8 cellular contexts compared by ENCODE assay signal in the genomic region with DNA sequence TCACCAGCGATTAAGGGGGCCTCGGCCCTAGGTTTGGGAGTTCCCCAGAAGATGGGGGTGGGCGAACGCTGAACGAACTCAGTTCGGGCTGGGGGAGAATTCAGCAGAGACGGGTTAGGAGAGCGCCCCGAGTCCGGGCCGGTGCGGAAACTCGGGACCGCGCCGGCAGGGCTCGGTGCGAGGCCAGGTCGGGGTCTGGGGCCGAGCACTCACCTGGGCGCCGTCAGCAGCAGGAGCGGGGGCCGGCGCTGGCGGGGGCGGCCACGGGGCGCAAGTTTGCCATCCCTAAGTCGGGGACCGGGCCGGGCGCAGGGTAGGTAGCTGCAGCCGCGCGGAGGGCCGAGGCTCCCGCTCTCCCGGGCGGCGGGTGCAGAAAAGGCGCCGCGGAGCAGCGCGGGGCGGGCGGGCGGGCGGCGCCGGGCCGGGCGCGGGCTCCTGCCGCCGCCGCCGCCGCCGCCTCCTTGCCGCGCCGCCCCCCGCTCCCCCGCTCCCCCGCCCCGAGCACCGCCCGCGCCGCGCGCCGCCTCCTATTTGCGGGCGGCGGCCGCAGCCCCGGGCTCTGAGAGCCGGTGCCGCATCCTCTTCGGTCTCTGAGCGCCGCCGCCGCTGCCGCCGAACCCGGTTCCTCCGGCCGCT. TPM values are rescaled to one million over a fixed set of nuclear protein-coding genes. Genes with fewer than 3 reads are reported as not detected.
A peak's percentile ranks its signal among the peaks of the same experiment; 100 is the strongest.
DNase-seq lines count a peak whose midpoint lies in the region; ATAC-seq and TF ChIP-seq lines count a peak whose summit lies in the region.

No MANE protein-coding gene starts in this region.

- H4K20me1 ChIP-seq in Karpas-422 (ENCODE audit: insufficient read depth, low read depth, low read length) = peaks cover 36% of the 10 kb centered on the region

- H3K27ac ChIP-seq in C4-2B (peak overlapping the region; percentile 29; the same call in 1 of the 2 replicates), Karpas-422 (ENCODE audit: low read length) (peak overlapping the region; percentile 36; the same call in 1 of the 2 replicates)

- peaks cover 59% of the 10 kb centered on the region for H3K4me1 ChIP-seq in Karpas-422 (ENCODE audit: low read length)
- peaks cover 55% of the 10 kb centered on the region for H3K4me1 ChIP-seq in neuron (ENCODE audit: insufficient read depth, low read length)

- H3K4me2 ChIP-seq in Karpas-422 (ENCODE audit: low read depth, low read length, poor library complexity, severe bottlenecking) = peak overlapping the region; percentile 92

- H3K9me3 ChIP-seq in Karpas-422 (ENCODE audit: low read length) (no peaks in the 10 kb centered on the region), neuron (ENCODE audit: low read length) (no peaks in the 10 kb centered on the region)

- peak; percentile 65 for DNase-seq in Karpas-422
- DNase-seq in cardiac fibroblast (ENCODE audit: low read depth in 2 of 2) = no peak
- no peak for DNase-seq in DMS153 (lab: John Stamatoyannopoulos, UW)

- H3K9ac ChIP-seq in Karpas-422 (ENCODE audit: low read length) = peak overlapping the region; percentile 80

- TF ChIP-seq CTCF in C4-2B (conservative IDR thresholded peaks at IDR 0.05) (no peak), cardiac fibroblast (IDR thresholded peaks at IDR 0.05; ENCODE audit: low read depth, low read length) (no peak)

- no peaks in the 10 kb centered on the region for H3K9me2 ChIP-seq in Karpas-422 (replicated peaks; ENCODE audit: insufficient read depth, low read length)

- H2AFZ ChIP-seq in Karpas-422 (ENCODE audit: low read length) (no peak overlapping the region), neuron (ENCODE audit: low read depth, low read length) (no peak overlapping the region)

- no peaks in the 10 kb centered on the region for H3K27me3 ChIP-seq in Karpas-422 (ENCODE audit: low read length)
- peaks cover 20% of the 10 kb centered on the region for H3K27me3 ChIP-seq in neuron (ENCODE audit: insufficient read depth, low read length)

- ATAC-seq in HG03354 (IDR thresholded peaks at IDR 0.05; ENCODE audit: poor library complexity, severe bottlenecking, unreplicated experiment) (no peak), GM18519 (IDR thresholded peaks at IDR 0.05; ENCODE audit: low FRiP score, unreplicated experiment) (no peak), HG03025 (IDR thresholded peaks at IDR 0.05; ENCODE audit: low FRiP score, unreplicated experiment) (no peak)

- H3K4me3 ChIP-seq in Karpas-422 (ENCODE audit: low read length) (peak overlapping the region; percentile 88), cardiac fibroblast (replicated peaks in 1 of 2; ENCODE audit: low read depth in 2 of 2, low read length in 2 of 2) (peak overlapping the region; percentile 51 to 57), neuron (ENCODE audit: low read length) (peak overlapping the region; percentile 48)

- no peaks in the 10 kb centered on the region for H3K36me3 ChIP-seq in Karpas-422 (ENCODE audit: insufficient read depth, low read length)
- no peaks in the 10 kb centered on the region for H3K36me3 ChIP-seq in neuron (ENCODE audit: insufficient read depth, low read length)

- H3K79me2 ChIP-seq in Karpas-422 (ENCODE audit: low read length) = 0 out of 2 replicates have a peak, but pooled peaks cover 7% of the 10 kb centered on the region

RNA-seq across cellular contexts. Expression of gene ADGRB2, which starts 0.4 kb away (rescaled TPM):
- 9.2 and 28.5 TPM in 2 replicates for total RNA-seq in Karpas-422 (2014; rRNA removed; shearing (Covaris generic); ENCODE audit: low replicate concordance)

RNA-seq across cellular contexts. Expression of gene SPOCD1, which starts 52.0 kb away (rescaled TPM):
- total RNA-seq in Karpas-422 (2014; rRNA removed; shearing (Covaris generic); ENCODE audit: low replicate concordance) = not detected in 2 replicates

RNA-seq across cellular contexts. Expression of gene COL16A1, which starts 60.0 kb away (rescaled TPM):
- not detected in 2 replicates for total RNA-seq in Karpas-422 (2014; rRNA removed; shearing (Covaris generic); ENCODE audit: low replicate concordance)
